Comparison of ENCODE assay signal across 9 cellular contexts in genomic region chr6:138654715-138655634, GRCh38.
A peak's percentile ranks its signal among the peaks of the same experiment; 100 is the strongest.
DNase-seq lines count a peak whose midpoint lies in the region; ATAC-seq and TF ChIP-seq lines count a peak whose summit lies in the region.
"Had no signal": no experiment of that assay in that cellular context is flagged by ENCODE, and none has a peak within 500 bp of the region (broad histone marks: within the 10 kb centered on the region; RNA-seq: fewer than 3 reads in every experiment).

No MANE protein-coding gene starts in this region.

- H3K4me2 ChIP-seq in HCT116 (ENCODE audit: low read length) (peak overlapping the region; percentile 53), OCI-LY3 (ENCODE audit: low read length) (peak overlapping the region; percentile 88)

- H3K27me3 ChIP-seq in HCT116 (ENCODE audit: insufficient read depth, low read length) (no peaks in the 10 kb centered on the region), OCI-LY3 (ENCODE audit: low read depth, low read length) (peaks cover 7% of the 10 kb centered on the region), thyroid gland (no peaks in the 10 kb centered on the region)

- DNase-seq in HCT116 (ENCODE audit: low read depth, low spot score): peak; percentile 16
- DNase-seq in fibroblast of mammary gland (ENCODE audit: low read depth): peak; percentile 80
- DNase-seq in UCSD-AML1 (lab: John Stamatoyannopoulos, UW; ENCODE audit: unreplicated experiment): no peak
- no peak for DNase-seq in HK-2 (ENCODE audit: unreplicated experiment)
- no peak for DNase-seq in hepatic stellate cell (ENCODE audit: low spot score)
- DNase-seq in thyroid gland: no peak
- DNase-seq: left cardiac atrium had no signal

- no TSS peak for BruUV-seq in HCT116 (replicated peaks; lab: Mats Ljungman, UMichigan)

- 0 out of 4 replicates have a peak, but pooled peaks cover 0 to 3% of the 10 kb centered on the region in 2 experiments for H3K36me3 ChIP-seq in HCT116 (ENCODE audit: control insufficient read depth in 1 of 2, insufficient read depth in 2 of 2, low read length in 2 of 2)
- H3K36me3 ChIP-seq in OCI-LY3 (replicated peaks; ENCODE audit: low read depth, low read length): no peaks in the 10 kb centered on the region
- H3K36me3 ChIP-seq in thyroid gland: no peaks in the 10 kb centered on the region

- H2AFZ ChIP-seq in HCT116 (ENCODE audit: low read depth, low read length, poor library complexity, severe bottlenecking) (no peak overlapping the region), OCI-LY3 (ENCODE audit: low read depth, low read length) (no peak overlapping the region)

- RAD21 ChIA-PET in HCT116 (lab: Charles Lee; ENCODE audit: low non-redundant PET in 1 of 2, low total read pairs in 2 of 2, uncharacterized antibody in 2 of 2, unreplicated experiment in 2 of 2): no interaction called here

- H3K27ac ChIP-seq in HCT116 (ENCODE audit: low read depth, low read length) (no peak overlapping the region), OCI-LY3 (ENCODE audit: low read length) (no peak overlapping the region), thyroid gland (no peak overlapping the region)

- H3K9ac ChIP-seq in HCT116 (ENCODE audit: low read length) (no peak overlapping the region), OCI-LY3 (ENCODE audit: low read length) (no peak overlapping the region)

- TF ChIP-seq CTCF in HCT116 (IDR thresholded peaks at IDR 0.05 in 2 of 3, conservative IDR thresholded peaks at IDR 0.05 in 1 of 3; ENCODE audit: borderline replicate concordance in 1 of 3, insufficient read depth in 1 of 3, low read depth in 2 of 3, low read length in 2 of 3): no peak
- no peak for TF ChIP-seq CTCF in OCI-LY3 (IDR thresholded peaks at IDR 0.05; ENCODE audit: low read depth, low read length)
- TF ChIP-seq CTCF in fibroblast of mammary gland (conservative IDR thresholded peaks at IDR 0.05; ENCODE audit: control insufficient read depth, insufficient read depth, low read depth, low read length): no peak
- no peak for TF ChIP-seq CTCF in thyroid gland (IDR thresholded peaks at IDR 0.05)

- no peaks in the 10 kb centered on the region for H3K9me2 ChIP-seq in HCT116 (ENCODE audit: insufficient read depth)

- no peaks in the 10 kb centered on the region for H4K20me1 ChIP-seq in HCT116 (ENCODE audit: insufficient read depth)
- H4K20me1 ChIP-seq in OCI-LY3 (ENCODE audit: insufficient read depth, low read length): no peaks in the 10 kb centered on the region

- TF ChIP-seq POLR2A in HCT116 (IDR thresholded peaks at IDR 0.05; ENCODE audit: borderline replicate concordance, extremely low read depth, insufficient read depth, insufficient read length): no peak
- TF ChIP-seq POLR2A in thyroid gland (IDR thresholded peaks at IDR 0.05): no peak

- POLR2A ChIA-PET in HCT116 (lab: Charles Lee): interaction anchor here (0.8 kb wide), 1 partner anchor 24 kb away, joined by 3 read pairs; no protein-coding TSS in a partner anchor

- 76 to 88% methylated on average over 6 of the region's 6 CpGs for WGBS in thyroid gland, 2 donors

- H3K4me3 ChIP-seq in HCT116 (replicated peaks in 1 of 2; ENCODE audit: low read depth in 1 of 2, low read length in 2 of 2): peak overlapping the region in 1 of 2 experiments; percentile 24; a peak in 1 of 4 replicates
- peak overlapping the region; percentile 62 for H3K4me3 ChIP-seq in OCI-LY3 (ENCODE audit: low read length)
- no peak overlapping the region for H3K4me3 ChIP-seq in fibroblast of mammary gland (ENCODE audit: control insufficient read depth, low read depth, low read length)
- H3K4me3 ChIP-seq in thyroid gland (replicated peaks in 1 of 3): no peak overlapping the region

- no peak for TF ChIP-seq RAD21 in HCT116 (IDR thresholded peaks at IDR 0.05; ENCODE audit: low read depth)

- intact Hi-C loops in HCT116 (cut with micrococcal nuclease) (no loop called here), thyroid gland (cut with DNase I) (no loop called here)

- H3K4me1 ChIP-seq in HCT116 (ENCODE audit: control insufficient read depth in 1 of 2, insufficient read depth in 2 of 2, low read length in 2 of 2) (peaks cover 10 to 20% of the 10 kb centered on the region in 2 experiments; a peak in 3 of 4 replicates), OCI-LY3 (ENCODE audit: low read length) (peaks cover 37% of the 10 kb centered on the region), thyroid gland (peaks cover 0 to 8% of the 10 kb centered on the region in 2 donors)

- H3K9me3 ChIP-seq in HCT116 (ENCODE audit: control insufficient read depth in 1 of 2, insufficient read depth in 1 of 2, low read depth in 1 of 2, low read length in 2 of 2) (no peaks in the 10 kb centered on the region), OCI-LY3 (ENCODE audit: insufficient read depth, low read length) (no peaks in the 10 kb centered on the region), thyroid gland (no peaks in the 10 kb centered on the region)

- CTCF ChIA-PET in HCT116 (lab: Charles Lee): interaction anchor here (1.1 to 1.3 kb wide), 2 partner anchors 9 to 28 kb away, joined by 3 read pairs; no protein-coding TSS in a partner anchor

- no peaks in the 10 kb centered on the region; the same call in 1 of the 2 replicates for H3K79me2 ChIP-seq in HCT116 (ENCODE audit: insufficient read depth, low read length)
- H3K79me2 ChIP-seq in OCI-LY3 (ENCODE audit: low read length): no peaks in the 10 kb centered on the region

- ATAC-seq in GM18508 (IDR thresholded peaks at IDR 0.05; ENCODE audit: insufficient read depth, unreplicated experiment) (peak; percentile 98), HCT116 (peak; percentile 76)

TF ChIP-seq in HCT116, 20 proteins besides CTCF, POLR2A, EP300 and RAD21:
- 0 out of 2 replicates have a peak, but pooled peaks have one; percentile 18 for TF ChIP-seq SP1 (IDR thresholded peaks at IDR 0.05; ENCODE audit: low read depth)
- TF ChIP-seq CBX3 (IDR thresholded peaks at IDR 0.05; ENCODE audit: low read depth): 0 out of 2 replicates have a peak, but pooled peaks have one; percentile 11
- TF ChIP-seq REST (IDR thresholded peaks at IDR 0.05; ENCODE audit: low read depth): no peak
- TF ChIP-seq EGR1 (IDR thresholded peaks at IDR 0.05; ENCODE audit: low read depth): peak; percentile 90
- peak; percentile 46; the same call in 1 of the 2 replicates for TF ChIP-seq JUND (IDR thresholded peaks at IDR 0.05)
- peak; percentile 60 for TF ChIP-seq FOSL1 (IDR thresholded peaks at IDR 0.05; ENCODE audit: low read depth)
- no peak for TF ChIP-seq YY1 (IDR thresholded peaks at IDR 0.05; ENCODE audit: extremely low read depth, insufficient replicate concordance, low read depth, low read length)

Comparison
In these comparisons a context has a peak if more than half of its experiments do, and no peak if none do; other contexts are left out.
1. DNase-seq: peak in HCT116 (single experiment) and fibroblast of mammary gland (single experiment); none in UCSD-AML1 (single experiment), HK-2 (single experiment), hepatic stellate cell (single experiment) and thyroid gland (0 of 2).